12 cellular contexts compared by ENCODE assay signal in genomic region chr1:155984341-155984740, GRCh38. TPM values are rescaled to one million over a fixed set of nuclear protein-coding genes. Genes with fewer than 3 reads are reported as not detected.
DNase-seq lines count a peak whose midpoint lies in the region; ATAC-seq, FAIRE-seq and TF ChIP-seq lines count a peak whose summit lies in the region.
"Had no signal": no experiment of that assay in that cellular context is flagged by ENCODE, and none has a peak within 500 bp of the region (broad histone marks: within the 10 kb centered on the region; RNA-seq: fewer than 3 reads in every experiment).

No MANE protein-coding gene starts in this region.

- H3K36me3 ChIP-seq in bronchial epithelial cell (ENCODE audit: control insufficient read depth, insufficient read depth, low read length) = no peaks in the 10 kb centered on the region

- H3K4me3 Mint-ChIP-seq in neural crest cell = no peak overlapping the region

- TF ChIP-seq CTCF in bronchial epithelial cell (IDR thresholded peaks at IDR 0.05; ENCODE audit: insufficient read depth, low read length, severe bottlenecking) (no peak), neural crest cell (conservative IDR thresholded peaks at IDR 0.05) (no peak)

- peaks cover 53% of the 10 kb centered on the region for H3K4me1 Mint-ChIP-seq in neural crest cell

- peak overlapping the region; percentile 28 for H3K4me3 ChIP-seq in bronchial epithelial cell (ENCODE audit: low read depth, low read length)

- DNase-seq in DMS153 treated with DMSO at 0.1 percent for 48 hours (lab: John Stamatoyannopoulos, UW; ENCODE audit: unreplicated experiment) (peak; percentile 79), NCI-H2029 treated with DMSO at 0.1 percent for 48 hours (lab: John Stamatoyannopoulos, UW) (peak; percentile 88), bronchial epithelial cell (ENCODE audit: low read depth) (no peak), neural crest cell (ENCODE audit: low read depth, low spot score) (no peak), NOMO-1 (lab: John Stamatoyannopoulos, UW; ENCODE audit: unreplicated experiment in 2 of 2) (no peak), OCI-M2 (lab: John Stamatoyannopoulos, UW; ENCODE audit: unreplicated experiment) (no peak), NK-92 (lab: John Stamatoyannopoulos, UW; ENCODE audit: unreplicated experiment) (no peak)
- DNase-seq: Kasumi-1 had no signal

- no peaks in the 10 kb centered on the region for H3K9me3 Mint-ChIP-seq in neural crest cell

- FAIRE-seq in bronchial epithelial cell (lab: Jason Lieb, UNC) = no peak

- H3K36me3 Mint-ChIP-seq in neural crest cell (ENCODE audit: low read depth) = no peaks in the 10 kb centered on the region

- H3K27me3 Mint-ChIP-seq in neural crest cell (ENCODE audit: low read depth) = no peaks in the 10 kb centered on the region

- no peak for ATAC-seq in HG03457 (IDR thresholded peaks at IDR 0.05; ENCODE audit: unreplicated experiment)

- H3K27me3 ChIP-seq in bronchial epithelial cell (ENCODE audit: control insufficient read depth, insufficient read depth, low read length) = no peaks in the 10 kb centered on the region

- H3K27ac Mint-ChIP-seq in neural crest cell (ENCODE audit: unreplicated experiment) = peak overlapping the region; percentile 62

RNA-seq across cellular contexts. Expression of gene ARHGEF2, which starts 6.0 kb away (rescaled TPM):
- total RNA-seq in bronchial epithelial cell (57.1 and 79.2 TPM in 2 replicates), neural crest cell (97.6 and 101 TPM in 2 replicates)

RNA-seq across cellular contexts. Expression of gene SSR2, which starts 36.4 kb away (rescaled TPM):
- 225 and 564 TPM in 2 replicates for total RNA-seq in bronchial epithelial cell
- 236 and 255 TPM in 2 replicates for total RNA-seq in neural crest cell

RNA-seq across cellular contexts. Expression of gene RXFP4, which starts 42.9 kb away (rescaled TPM):
- total RNA-seq in bronchial epithelial cell (not detected in 2 replicates), neural crest cell (not detected in 2 replicates)
- total RNA-seq: glomerular endothelial cell, sciatic nerve, subcutaneous adipose tissue had no signal

RNA-seq across cellular contexts. Expression of gene KHDC4, which starts 50.1 kb away (rescaled TPM):
- 20.3 and 30.3 TPM in 2 replicates for total RNA-seq in bronchial epithelial cell
- 69.9 and 71.2 TPM in 2 replicates for total RNA-seq in neural crest cell

Comparison
In these comparisons a context has a peak if more than half of its experiments do, and no peak if none do; other contexts are left out.
1. DNase-seq: peak in DMS153 treated with DMSO at 0.1 percent for 48 hours (single experiment) and NCI-H2029 treated with DMSO at 0.1 percent for 48 hours (single experiment); none in bronchial epithelial cell (single experiment), neural crest cell (single experiment), NOMO-1 (0 of 2), OCI-M2 (single experiment) and NK-92 (single experiment).